1 cellular context compared by ENCODE assay signal in the genomic region with DNA sequence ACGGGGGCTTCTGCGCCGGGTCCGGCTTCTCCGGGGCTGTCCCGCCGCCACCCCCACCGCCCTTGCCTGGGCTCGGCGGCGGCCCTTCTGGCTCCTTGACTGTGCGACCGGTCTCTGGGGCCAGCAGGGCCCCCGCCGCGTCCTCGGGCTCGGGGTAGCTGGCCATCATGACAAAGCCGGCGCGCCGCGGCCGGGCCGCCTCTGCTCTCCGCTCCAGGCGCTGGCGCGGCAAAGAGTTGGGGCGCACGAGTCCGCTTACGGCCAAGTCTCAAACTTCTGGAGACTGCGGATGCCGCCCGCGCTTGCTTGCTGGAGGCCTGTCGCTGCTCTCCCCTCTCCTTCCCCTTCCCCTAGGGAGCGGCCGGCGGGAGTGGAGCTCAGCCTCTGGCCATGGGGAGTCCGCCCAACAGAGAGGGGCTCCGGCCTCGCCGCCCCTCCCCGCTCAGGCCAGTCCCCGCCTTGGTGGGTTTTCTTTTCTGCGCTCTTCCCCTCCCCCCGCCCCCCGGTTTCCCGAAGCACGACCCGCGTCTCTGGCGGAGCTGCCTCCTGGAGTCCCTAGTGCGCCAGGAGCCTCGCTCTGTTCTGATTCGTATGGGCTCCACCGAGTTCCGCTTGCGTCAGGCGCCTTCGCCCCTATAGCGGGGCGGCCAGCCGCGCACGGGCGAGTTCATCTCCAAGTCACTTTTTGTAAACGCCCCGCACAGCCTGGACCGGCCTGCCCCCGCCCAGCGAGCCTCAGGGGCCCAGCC.
TF ChIP-seq lines count a peak whose summit lies in the region.

A gene (minus strand): TSS at position 584 of the 749 bp plus-strand sequence. CDS start 415 bp downstream, at position 169.
A gene (plus strand): TSS at position 664 of the 749 bp plus-strand sequence. CDS start 148 bp downstream, outside the sequence.

TF ChIP-seq in K562, 482 proteins besides CTCF, POLR2A, EP300 and RAD21 (continued from another document and continues in another):
- TF ChIP-seq, protein P1, sequence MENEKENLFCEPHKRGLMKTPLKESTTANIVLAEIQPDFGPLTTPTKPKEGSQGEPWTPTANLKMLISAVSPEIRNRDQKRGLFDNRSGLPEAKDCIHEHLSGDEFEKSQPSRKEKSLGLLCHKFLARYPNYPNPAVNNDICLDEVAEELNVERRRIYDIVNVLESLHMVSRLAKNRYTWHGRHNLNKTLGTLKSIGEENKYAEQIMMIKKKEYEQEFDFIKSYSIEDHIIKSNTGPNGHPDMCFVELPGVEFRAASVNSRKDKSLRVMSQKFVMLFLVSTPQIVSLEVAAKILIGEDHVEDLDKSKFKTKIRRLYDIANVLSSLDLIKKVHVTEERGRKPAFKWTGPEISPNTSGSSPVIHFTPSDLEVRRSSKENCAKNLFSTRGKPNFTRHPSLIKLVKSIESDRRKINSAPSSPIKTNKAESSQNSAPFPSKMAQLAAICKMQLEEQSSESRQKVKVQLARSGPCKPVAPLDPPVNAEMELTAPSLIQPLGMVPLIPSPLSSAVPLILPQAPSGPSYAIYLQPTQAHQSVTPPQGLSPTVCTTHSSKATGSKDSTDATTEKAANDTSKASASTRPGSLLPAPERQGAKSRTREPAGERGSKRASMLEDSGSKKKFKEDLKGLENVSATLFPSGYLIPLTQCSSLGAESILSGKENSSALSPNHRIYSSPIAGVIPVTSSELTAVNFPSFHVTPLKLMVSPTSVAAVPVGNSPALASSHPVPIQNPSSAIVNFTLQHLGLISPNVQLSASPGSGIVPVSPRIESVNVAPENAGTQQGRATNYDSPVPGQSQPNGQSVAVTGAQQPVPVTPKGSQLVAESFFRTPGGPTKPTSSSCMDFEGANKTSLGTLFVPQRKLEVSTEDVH (IDR thresholded peaks at IDR 0.05; ENCODE audit: low read depth, partially characterized antibody) = no peak
- TF ChIP-seq PHB (CRISPR knock-in tag; IDR thresholded peaks at IDR 0.05) = no peak
- TF ChIP-seq ZNF316 (IDR thresholded peaks at IDR 0.05) = no peak
- TF ChIP-seq CXXC5 (CRISPR knock-in tag; IDR thresholded peaks at IDR 0.05) = peak; percentile 76
- TF ChIP-seq NRF1 (conservative IDR thresholded peaks at IDR 0.05 in 1 of 2, IDR thresholded peaks at IDR 0.05 in 1 of 2) = peak; percentile 78 to 81
- peak; percentile 64 for TF ChIP-seq ELF1 (tag; IDR thresholded peaks at IDR 0.05)
- no peak for TF ChIP-seq ZNF212 (CRISPR knock-in tag; IDR thresholded peaks at IDR 0.05)
- 0 out of 2 replicates have a peak, but pooled peaks have one; percentile 14 for TF ChIP-seq RB1 (IDR thresholded peaks at IDR 0.05; ENCODE audit: low read depth)
- no peak for TF ChIP-seq CHD2 (IDR thresholded peaks at IDR 0.05; ENCODE audit: low read depth, low read length)
- peak; percentile 52; the same call in 1 of the 2 replicates for TF ChIP-seq ATF7 (IDR thresholded peaks at IDR 0.05)
- no peak for TF ChIP-seq ZNF695 (CRISPR knock-in tag; IDR thresholded peaks at IDR 0.05)
- peak in 1 of 2 experiments; percentile 59; a peak in 2 of 4 replicates for TF ChIP-seq FOXK2 (conservative IDR thresholded peaks at IDR 0.05 in 1 of 2, IDR thresholded peaks at IDR 0.05 in 1 of 2; ENCODE audit: low read depth in 2 of 2)
- TF ChIP-seq ESRRA (IDR thresholded peaks at IDR 0.05; ENCODE audit: borderline replicate concordance, low read depth) = 0 out of 2 replicates have a peak, but pooled peaks have one; percentile 8
- TF ChIP-seq RCOR1 (IDR thresholded peaks at IDR 0.05; ENCODE audit: borderline replicate concordance in 1 of 2, low read depth in 2 of 2, low read length in 2 of 2) = peak in 1 of 2 experiments; percentile 30; a peak in 1 of 4 replicates
- no peak for TF ChIP-seq MCM3 (IDR thresholded peaks at IDR 0.05)
- TF ChIP-seq, protein P2, sequence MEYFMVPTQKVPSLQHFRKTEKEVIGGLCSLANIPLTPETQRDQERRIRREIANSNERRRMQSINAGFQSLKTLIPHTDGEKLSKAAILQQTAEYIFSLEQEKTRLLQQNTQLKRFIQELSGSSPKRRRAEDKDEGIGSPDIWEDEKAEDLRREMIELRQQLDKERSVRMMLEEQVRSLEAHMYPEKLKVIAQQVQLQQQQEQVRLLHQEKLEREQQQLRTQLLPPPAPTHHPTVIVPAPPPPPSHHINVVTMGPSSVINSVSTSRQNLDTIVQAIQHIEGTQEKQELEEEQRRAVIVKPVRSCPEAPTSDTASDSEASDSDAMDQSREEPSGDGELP (CRISPR knock-in tag; IDR thresholded peaks at IDR 0.05; ENCODE audit: borderline replicate concordance) = peak; percentile 60; the same call in 1 of the 2 replicates
- peak; percentile 60; the same call in 1 of the 2 replicates for TF ChIP-seq EP400 (IDR thresholded peaks at IDR 0.05)
- peak; percentile 66 for TF ChIP-seq POLR2AphosphoS5 (IDR thresholded peaks at IDR 0.05; ENCODE audit: control insufficient read depth, insufficient read depth, low read depth, low read length)
- TF ChIP-seq, protein P3, sequence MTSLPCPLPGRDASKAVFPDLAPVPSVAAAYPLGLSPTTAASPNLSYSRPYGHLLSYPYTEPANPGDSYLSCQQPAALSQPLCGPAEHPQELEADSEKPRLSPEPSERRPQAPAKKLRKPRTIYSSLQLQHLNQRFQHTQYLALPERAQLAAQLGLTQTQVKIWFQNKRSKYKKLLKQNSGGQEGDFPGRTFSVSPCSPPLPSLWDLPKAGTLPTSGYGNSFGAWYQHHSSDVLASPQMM (CRISPR knock-in tag; IDR thresholded peaks at IDR 0.05) = no peak
- 0 out of 4 replicates have a peak, but pooled peaks of 1 of the 2 experiments have one; percentile 57 for TF ChIP-seq MAZ (CRISPR knock-in tag; conservative IDR thresholded peaks at IDR 0.05 in 1 of 2, IDR thresholded peaks at IDR 0.05 in 1 of 2)
- TF ChIP-seq, protein P4, sequence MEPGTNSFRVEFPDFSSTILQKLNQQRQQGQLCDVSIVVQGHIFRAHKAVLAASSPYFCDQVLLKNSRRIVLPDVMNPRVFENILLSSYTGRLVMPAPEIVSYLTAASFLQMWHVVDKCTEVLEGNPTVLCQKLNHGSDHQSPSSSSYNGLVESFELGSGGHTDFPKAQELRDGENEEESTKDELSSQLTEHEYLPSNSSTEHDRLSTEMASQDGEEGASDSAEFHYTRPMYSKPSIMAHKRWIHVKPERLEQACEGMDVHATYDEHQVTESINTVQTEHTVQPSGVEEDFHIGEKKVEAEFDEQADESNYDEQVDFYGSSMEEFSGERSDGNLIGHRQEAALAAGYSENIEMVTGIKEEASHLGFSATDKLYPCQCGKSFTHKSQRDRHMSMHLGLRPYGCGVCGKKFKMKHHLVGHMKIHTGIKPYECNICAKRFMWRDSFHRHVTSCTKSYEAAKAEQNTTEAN (CRISPR knock-in tag; IDR thresholded peaks at IDR 0.05) = peak; percentile 34; the same call in 1 of the 2 replicates
- TF ChIP-seq SUPT5H (IDR thresholded peaks at IDR 0.05) = peak; percentile 79
- peak in 2 of 3 experiments; percentile 31 to 65 for TF ChIP-seq YY1 (IDR thresholded peaks at IDR 0.05; ENCODE audit: borderline replicate concordance in 1 of 3, control insufficient read depth in 1 of 3, extremely low read depth in 1 of 3, insufficient read depth in 3 of 3, insufficient read length in 1 of 3, insufficient replicate concordance in 2 of 3, low read depth in 1 of 3, low read length in 2 of 3)
- no peak; the same call in 1 of the 2 replicates for TF ChIP-seq GTF2E2 (tag; IDR thresholded peaks at IDR 0.05)
- TF ChIP-seq, protein P5, sequence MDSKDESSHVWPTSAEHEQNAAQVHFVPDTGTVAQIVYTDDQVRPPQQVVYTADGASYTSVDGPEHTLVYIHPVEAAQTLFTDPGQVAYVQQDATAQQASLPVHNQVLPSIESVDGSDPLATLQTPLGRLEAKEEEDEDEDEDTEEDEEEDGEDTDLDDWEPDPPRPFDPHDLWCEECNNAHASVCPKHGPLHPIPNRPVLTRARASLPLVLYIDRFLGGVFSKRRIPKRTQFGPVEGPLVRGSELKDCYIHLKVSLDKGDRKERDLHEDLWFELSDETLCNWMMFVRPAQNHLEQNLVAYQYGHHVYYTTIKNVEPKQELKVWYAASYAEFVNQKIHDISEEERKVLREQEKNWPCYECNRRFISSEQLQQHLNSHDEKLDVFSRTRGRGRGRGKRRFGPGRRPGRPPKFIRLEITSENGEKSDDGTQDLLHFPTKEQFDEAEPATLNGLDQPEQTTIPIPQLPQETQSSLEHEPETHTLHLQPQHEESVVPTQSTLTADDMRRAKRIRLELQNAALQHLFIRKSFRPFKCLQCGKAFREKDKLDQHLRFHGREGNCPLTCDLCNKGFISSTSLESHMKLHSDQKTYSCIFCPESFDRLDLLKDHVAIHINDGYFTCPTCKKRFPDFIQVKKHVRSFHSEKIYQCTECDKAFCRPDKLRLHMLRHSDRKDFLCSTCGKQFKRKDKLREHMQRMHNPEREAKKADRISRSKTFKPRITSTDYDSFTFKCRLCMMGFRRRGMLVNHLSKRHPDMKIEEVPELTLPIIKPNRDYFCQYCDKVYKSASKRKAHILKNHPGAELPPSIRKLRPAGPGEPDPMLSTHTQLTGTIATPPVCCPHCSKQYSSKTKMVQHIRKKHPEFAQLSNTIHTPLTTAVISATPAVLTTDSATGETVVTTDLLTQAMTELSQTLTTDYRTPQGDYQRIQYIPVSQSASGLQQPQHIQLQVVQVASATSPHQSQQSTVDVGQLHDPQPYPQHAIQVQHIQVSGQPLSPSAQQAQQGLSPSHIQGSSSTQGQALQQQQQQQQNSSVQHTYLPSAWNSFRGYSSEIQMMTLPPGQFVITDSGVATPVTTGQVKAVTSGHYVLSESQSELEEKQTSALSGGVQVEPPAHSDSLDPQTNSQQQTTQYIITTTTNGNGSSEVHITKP (IDR thresholded peaks at IDR 0.05; ENCODE audit: partially characterized antibody) = peak; percentile 80
- TF ChIP-seq CHD1 (IDR thresholded peaks at IDR 0.05; ENCODE audit: low read length) = peak; percentile 25
- peak; percentile 70 for TF ChIP-seq POLR2B (IDR thresholded peaks at IDR 0.05; ENCODE audit: low read depth, partially characterized antibody)
- peak; percentile 49; the same call in 1 of the 2 replicates for TF ChIP-seq SPI1 (IDR thresholded peaks at IDR 0.05; ENCODE audit: borderline replicate concordance, low read depth, low read length)
- peak; percentile 20 for TF ChIP-seq CCNT2 (IDR thresholded peaks at IDR 0.05; ENCODE audit: borderline replicate concordance, extremely low read depth, insufficient read length, low read depth, low read length)
- TF ChIP-seq MYNN (IDR thresholded peaks at IDR 0.05) = no peak; the same call in 1 of the 2 replicates
- TF ChIP-seq MYNN (CRISPR knock-in tag; IDR thresholded peaks at IDR 0.05) = no peak
- 0 out of 2 replicates have a peak, but pooled peaks have one; percentile 17 for TF ChIP-seq ZNF431 (CRISPR knock-in tag; IDR thresholded peaks at IDR 0.05)
- TF ChIP-seq, protein P6, sequence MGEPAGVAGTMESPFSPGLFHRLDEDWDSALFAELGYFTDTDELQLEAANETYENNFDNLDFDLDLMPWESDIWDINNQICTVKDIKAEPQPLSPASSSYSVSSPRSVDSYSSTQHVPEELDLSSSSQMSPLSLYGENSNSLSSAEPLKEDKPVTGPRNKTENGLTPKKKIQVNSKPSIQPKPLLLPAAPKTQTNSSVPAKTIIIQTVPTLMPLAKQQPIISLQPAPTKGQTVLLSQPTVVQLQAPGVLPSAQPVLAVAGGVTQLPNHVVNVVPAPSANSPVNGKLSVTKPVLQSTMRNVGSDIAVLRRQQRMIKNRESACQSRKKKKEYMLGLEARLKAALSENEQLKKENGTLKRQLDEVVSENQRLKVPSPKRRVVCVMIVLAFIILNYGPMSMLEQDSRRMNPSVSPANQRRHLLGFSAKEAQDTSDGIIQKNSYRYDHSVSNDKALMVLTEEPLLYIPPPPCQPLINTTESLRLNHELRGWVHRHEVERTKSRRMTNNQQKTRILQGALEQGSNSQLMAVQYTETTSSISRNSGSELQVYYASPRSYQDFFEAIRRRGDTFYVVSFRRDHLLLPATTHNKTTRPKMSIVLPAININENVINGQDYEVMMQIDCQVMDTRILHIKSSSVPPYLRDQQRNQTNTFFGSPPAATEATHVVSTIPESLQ (CRISPR knock-in tag; IDR thresholded peaks at IDR 0.05) = peak; percentile 21; the same call in 1 of the 2 replicates
- TF ChIP-seq RNF2 (IDR thresholded peaks at IDR 0.05) = peak; percentile 15; the same call in 1 of the 2 replicates
- TF ChIP-seq JUN (IDR thresholded peaks at IDR 0.05; ENCODE audit: borderline replicate concordance, low read depth, low read length) = 0 out of 2 replicates have a peak, but pooled peaks have one; percentile 5
- TF ChIP-seq JUN (CRISPR knock-in tag; IDR thresholded peaks at IDR 0.05; ENCODE audit: borderline replicate concordance) = no peak
- TF ChIP-seq GABPB2 (CRISPR knock-in tag; conservative IDR thresholded peaks at IDR 0.05) = no peak
- peak; percentile 61; the same call in 1 of the 2 replicates for TF ChIP-seq MYC (IDR thresholded peaks at IDR 0.05; ENCODE audit: low read depth, low read length)
- TF ChIP-seq MYC (CRISPR knock-in tag; IDR thresholded peaks at IDR 0.05; ENCODE audit: borderline replicate concordance, low read depth) = 0 out of 2 replicates have a peak, but pooled peaks have one; percentile 52
- TF ChIP-seq POLR2G (IDR thresholded peaks at IDR 0.05; ENCODE audit: low read depth, low read length) = peak; percentile 91
- TF ChIP-seq, protein P7, sequence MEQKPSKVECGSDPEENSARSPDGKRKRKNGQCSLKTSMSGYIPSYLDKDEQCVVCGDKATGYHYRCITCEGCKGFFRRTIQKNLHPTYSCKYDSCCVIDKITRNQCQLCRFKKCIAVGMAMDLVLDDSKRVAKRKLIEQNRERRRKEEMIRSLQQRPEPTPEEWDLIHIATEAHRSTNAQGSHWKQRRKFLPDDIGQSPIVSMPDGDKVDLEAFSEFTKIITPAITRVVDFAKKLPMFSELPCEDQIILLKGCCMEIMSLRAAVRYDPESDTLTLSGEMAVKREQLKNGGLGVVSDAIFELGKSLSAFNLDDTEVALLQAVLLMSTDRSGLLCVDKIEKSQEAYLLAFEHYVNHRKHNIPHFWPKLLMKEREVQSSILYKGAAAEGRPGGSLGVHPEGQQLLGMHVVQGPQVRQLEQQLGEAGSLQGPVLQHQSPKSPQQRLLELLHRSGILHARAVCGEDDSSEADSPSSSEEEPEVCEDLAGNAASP (IDR thresholded peaks at IDR 0.05) = no peak
- TF ChIP-seq TBP (optimal IDR thresholded peaks at IDR 0.05; ENCODE audit: low read depth, low read length) = peak; percentile 71
- TF ChIP-seq, protein P8, sequence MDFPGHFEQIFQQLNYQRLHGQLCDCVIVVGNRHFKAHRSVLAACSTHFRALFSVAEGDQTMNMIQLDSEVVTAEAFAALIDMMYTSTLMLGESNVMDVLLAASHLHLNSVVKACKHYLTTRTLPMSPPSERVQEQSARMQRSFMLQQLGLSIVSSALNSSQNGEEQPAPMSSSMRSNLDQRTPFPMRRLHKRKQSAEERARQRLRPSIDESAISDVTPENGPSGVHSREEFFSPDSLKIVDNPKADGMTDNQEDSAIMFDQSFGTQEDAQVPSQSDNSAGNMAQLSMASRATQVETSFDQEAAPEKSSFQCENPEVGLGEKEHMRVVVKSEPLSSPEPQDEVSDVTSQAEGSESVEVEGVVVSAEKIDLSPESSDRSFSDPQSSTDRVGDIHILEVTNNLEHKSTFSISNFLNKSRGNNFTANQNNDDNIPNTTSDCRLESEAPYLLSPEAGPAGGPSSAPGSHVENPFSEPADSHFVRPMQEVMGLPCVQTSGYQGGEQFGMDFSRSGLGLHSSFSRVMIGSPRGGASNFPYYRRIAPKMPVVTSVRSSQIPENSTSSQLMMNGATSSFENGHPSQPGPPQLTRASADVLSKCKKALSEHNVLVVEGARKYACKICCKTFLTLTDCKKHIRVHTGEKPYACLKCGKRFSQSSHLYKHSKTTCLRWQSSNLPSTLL (IDR thresholded peaks at IDR 0.05) = no peak
- peak; percentile 76 for TF ChIP-seq POLR2H (tag; IDR thresholded peaks at IDR 0.05; ENCODE audit: low read depth)
- TF ChIP-seq TCFL5 (CRISPR knock-in tag; conservative IDR thresholded peaks at IDR 0.05) = no peak
- peak; percentile 45 for TF ChIP-seq TAF9B (IDR thresholded peaks at IDR 0.05; ENCODE audit: partially characterized antibody)
- TF ChIP-seq JUND (IDR thresholded peaks at IDR 0.05; ENCODE audit: borderline replicate concordance, low read depth, low read length) = peak; percentile 54; the same call in 1 of the 2 replicates
- TF ChIP-seq JUND (tag; IDR thresholded peaks at IDR 0.05; ENCODE audit: borderline replicate concordance, low read depth, low read length) = no peak; the same call in 2 of the 3 replicates
